19 cellular contexts compared by ENCODE assay signal in the genomic region with DNA sequence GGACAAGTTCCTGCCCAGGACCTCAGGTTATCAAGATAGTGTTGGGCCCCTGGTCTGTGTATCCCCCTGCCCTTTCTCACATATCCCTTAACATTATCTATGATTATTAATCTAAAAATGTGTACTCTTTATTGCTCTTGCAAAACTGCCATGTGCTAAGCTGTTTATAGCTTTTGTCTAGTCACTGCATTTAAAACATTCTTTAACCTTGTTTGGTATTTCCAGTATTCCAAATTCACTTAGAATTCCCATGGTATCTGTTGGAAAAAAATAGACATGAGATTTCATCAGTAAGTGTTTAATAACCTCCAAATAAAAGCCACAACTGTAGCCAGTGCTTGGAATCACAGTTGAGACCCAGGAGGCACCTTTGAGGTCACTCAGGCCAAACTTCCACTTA. TPM values are rescaled to one million over a fixed set of nuclear protein-coding genes. Genes with fewer than 3 reads are reported as not detected.
DNase-seq lines count a peak whose midpoint lies in the region; ATAC-seq, FAIRE-seq and TF ChIP-seq lines count a peak whose summit lies in the region.
"Had no signal": no experiment of that assay in that cellular context is flagged by ENCODE, and none has a peak within 500 bp of the region (broad histone marks: within the 10 kb centered on the region; RNA-seq: fewer than 3 reads in every experiment).

No MANE protein-coding gene starts in this region.

- no peak overlapping the region for H3K4me3 Mint-ChIP-seq in astrocyte (ENCODE audit: unreplicated experiment)
- H3K4me3 Mint-ChIP-seq: activated CD4-positive, alpha-beta memory T cell treated with anti-CD3 and anti-CD28 coated beads for 36 hours; GM23338; neural crest cell had no signal

- H2BK120ac ChIP-seq in mesenchymal stem cell (ENCODE audit: low read depth, low read length) = no peak overlapping the region

- no peak overlapping the region for H3K27ac ChIP-seq in astrocyte (ENCODE audit: low read depth, low read length)
- peak overlapping the region; percentile 48 for H3K27ac ChIP-seq in mesenchymal stem cell (ENCODE audit: low read length, poor library complexity, severe bottlenecking)
- peak overlapping the region; percentile 63 for H3K27ac ChIP-seq in subcutaneous abdominal adipose tissue (ENCODE audit: low read depth, low read length)
- peak overlapping the region in 2 of 4 donors; percentile 34 to 59 for H3K27ac ChIP-seq in gastroesophageal sphincter
- H3K27ac ChIP-seq: gastrocnemius medialis, psoas muscle, WERI-Rb-1 had no signal

- peak overlapping the region; percentile 38 for H3K27ac Mint-ChIP-seq in astrocyte (ENCODE audit: unreplicated experiment)
- H3K27ac Mint-ChIP-seq: activated CD4-positive, alpha-beta memory T cell treated with anti-CD3 and anti-CD28 coated beads for 36 hours; GM23338 had no signal

- H3K36me3 Mint-ChIP-seq in astrocyte (ENCODE audit: low read depth, unreplicated experiment) = no peaks in the 10 kb centered on the region

- H3K79me1 ChIP-seq in mesenchymal stem cell (replicated peaks; ENCODE audit: low read length, poor library complexity, severe bottlenecking) = peaks cover 1% of the 10 kb centered on the region

- H3K14ac ChIP-seq in mesenchymal stem cell (ENCODE audit: low read length in 2 of 2) = no peak overlapping the region

- H2AFZ ChIP-seq in astrocyte (ENCODE audit: low read depth, low read length) (no peak overlapping the region), mesenchymal stem cell (ENCODE audit: low read depth, low read length) (no peak overlapping the region)
- H2AFZ ChIP-seq: GM23338 had no signal

- H3K9me3 ChIP-seq in astrocyte (ENCODE audit: insufficient read depth, low read depth, low read length) (no peaks in the 10 kb centered on the region), mesenchymal stem cell (ENCODE audit: control insufficient read depth, low read length) (no peaks in the 10 kb centered on the region), subcutaneous abdominal adipose tissue (ENCODE audit: control insufficient read depth in 5 of 5, low read length in 5 of 5) (peaks cover 0 to 3% (median 0%) of the 10 kb centered on the region in 5 donors), gastroesophageal sphincter (no peaks in the 10 kb centered on the region)
- H3K9me3 ChIP-seq: gastrocnemius medialis had no signal

- H3K4me3 ChIP-seq in astrocyte (ENCODE audit: insufficient read depth, low read depth, low read length) = no peak overlapping the region
- H3K4me3 ChIP-seq in mesenchymal stem cell (ENCODE audit: insufficient read depth in 1 of 2, low read depth in 1 of 2, low read length in 2 of 2) = no peak overlapping the region
- no peak overlapping the region for H3K4me3 ChIP-seq in subcutaneous abdominal adipose tissue (ENCODE audit: low read depth in 1 of 5, low read length in 5 of 5)
- no peak overlapping the region for H3K4me3 ChIP-seq in gastroesophageal sphincter
- H3K4me3 ChIP-seq: gastrocnemius medialis, GM23338, psoas muscle had no signal

- no peak overlapping the region for H2BK5ac ChIP-seq in mesenchymal stem cell (ENCODE audit: low read depth, low read length, poor library complexity, severe bottlenecking)

- peaks cover 6% of the 10 kb centered on the region for H3K9me3 Mint-ChIP-seq in astrocyte (ENCODE audit: unreplicated experiment)

- no peak overlapping the region for H3K18ac ChIP-seq in mesenchymal stem cell (ENCODE audit: low read depth in 1 of 2, low read length in 2 of 2)

- no peak for ATAC-seq in gastroesophageal sphincter
- ATAC-seq: GM23338 had no signal

- no peak overlapping the region for H4K8ac ChIP-seq in mesenchymal stem cell (ENCODE audit: low read length)

- H3K27me3 Mint-ChIP-seq in astrocyte (ENCODE audit: low read depth, unreplicated experiment) = no peaks in the 10 kb centered on the region
- H3K27me3 Mint-ChIP-seq: activated CD4-positive, alpha-beta memory T cell treated with anti-CD3 and anti-CD28 coated beads for 36 hours had no signal

- DNase-seq in EL = peak; percentile 56
- DNase-seq in astrocyte (ENCODE audit: low read depth) = peak; percentile 54
- no peak for DNase-seq in mesenchymal stem cell
- DNase-seq in HUDEP-2 (lab: John Stamatoyannopoulos, UW; ENCODE audit: unreplicated experiment in 76 of 76) = no peak
- no peak for DNase-seq in GM12891 (ENCODE audit: insufficient read length, low spot score)
- DNase-seq: activated CD4-positive, alpha-beta memory T cell treated with anti-CD3 and anti-CD28 coated beads for 36 hours; activated naive CD4-positive, alpha-beta T cell treated with Interleukin-2 at 50 U/mL for 16 hours; activated T-cell treated with anti-CD3 and anti-CD28 coated beads, Interleukin-2, amount 50 U/mL, for 1 hour; cortex of kidney; left cardiac atrium; NCI-H524 treated with DMSO at 0.1 percent for 48 hours; psoas muscle; stimulated activated CD8-positive, alpha-beta memory T cell treated with anti-CD3 and anti-CD28 coated beads, Interleukin-4, amount 100 ng/mL, for 48 hours; WERI-Rb-1 had no signal

- H2BK12ac ChIP-seq in mesenchymal stem cell (ENCODE audit: low read length in 2 of 2) = no peak overlapping the region

- no peak overlapping the region for H3K9ac ChIP-seq in astrocyte (ENCODE audit: low read length)
- H3K9ac ChIP-seq in mesenchymal stem cell (ENCODE audit: low read length) = peak overlapping the region; percentile 47
- H3K9ac ChIP-seq in subcutaneous abdominal adipose tissue (ENCODE audit: low read length in 5 of 5) = no peak overlapping the region

- H3K36me3 ChIP-seq in astrocyte (ENCODE audit: insufficient read depth, low read length) = no peaks in the 10 kb centered on the region
- H3K36me3 ChIP-seq in mesenchymal stem cell (ENCODE audit: control insufficient read depth in 1 of 2, insufficient read depth in 2 of 2, low read depth in 1 of 2, low read length in 2 of 2) = no peaks in the 10 kb centered on the region
- no peaks in the 10 kb centered on the region for H3K36me3 ChIP-seq in subcutaneous abdominal adipose tissue (ENCODE audit: control insufficient read depth in 5 of 5, insufficient read depth in 5 of 5, low read length in 5 of 5)
- H3K36me3 ChIP-seq in gastroesophageal sphincter = no peaks in the 10 kb centered on the region
- H3K36me3 ChIP-seq: gastrocnemius medialis, WERI-Rb-1 had no signal

- H3K4me1 ChIP-seq in astrocyte (ENCODE audit: insufficient read depth, low read length) (peaks cover 26% of the 10 kb centered on the region), mesenchymal stem cell (ENCODE audit: control insufficient read depth, insufficient read depth, low read depth, low read length) (peaks cover 6% of the 10 kb centered on the region), subcutaneous abdominal adipose tissue (ENCODE audit: control insufficient read depth in 5 of 5, insufficient read depth in 5 of 5, low read length in 5 of 5) (peaks cover 0 to 25% (median 10%) of the 10 kb centered on the region in 5 donors), gastroesophageal sphincter (peaks cover 8 to 43% (median 9%) of the 10 kb centered on the region in 3 donors)

- FAIRE-seq in astrocyte (lab: Jason Lieb, UNC) = peak; percentile 9
- FAIRE-seq in GM12891 (lab: Jason Lieb, UNC) = no peak

- no peak for TF ChIP-seq EP300 in gastroesophageal sphincter (IDR thresholded peaks at IDR 0.05)

- peaks cover 59% of the 10 kb centered on the region for H3K4me1 Mint-ChIP-seq in astrocyte (ENCODE audit: low read depth, unreplicated experiment)

- H3K4me2 ChIP-seq in astrocyte (ENCODE audit: low read length) (no peak overlapping the region), mesenchymal stem cell (ENCODE audit: low read length, poor library complexity, severe bottlenecking) (no peak overlapping the region)
- H3K4me2 ChIP-seq: GM23338 had no signal

- peak overlapping the region; percentile 86 for H2AK5ac ChIP-seq in mesenchymal stem cell (ENCODE audit: low read length, severe bottlenecking)

- no peaks in the 10 kb centered on the region for H3K79me2 ChIP-seq in astrocyte (ENCODE audit: insufficient read depth, low read length)

- no peak overlapping the region for H3K23ac ChIP-seq in mesenchymal stem cell (ENCODE audit: low read length in 2 of 2)

- TF ChIP-seq CTCF in astrocyte (IDR thresholded peaks at IDR 0.05; ENCODE audit: insufficient read depth, low read depth, low read length) = no peak
- no peak for TF ChIP-seq CTCF in gastroesophageal sphincter (IDR thresholded peaks at IDR 0.05)

- no peak overlapping the region for H2BK15ac ChIP-seq in mesenchymal stem cell (ENCODE audit: low read depth, poor library complexity, severe bottlenecking)

- H3K27me3 ChIP-seq in astrocyte (ENCODE audit: insufficient read depth, low read length) = no peaks in the 10 kb centered on the region
- no peaks in the 10 kb centered on the region for H3K27me3 ChIP-seq in mesenchymal stem cell (ENCODE audit: control insufficient read depth in 1 of 2, insufficient read depth in 1 of 2, low read length in 2 of 2)
- no peaks in the 10 kb centered on the region for H3K27me3 ChIP-seq in subcutaneous abdominal adipose tissue (ENCODE audit: control insufficient read depth in 5 of 5, insufficient read depth in 4 of 5, low read length in 5 of 5)
- H3K27me3 ChIP-seq in gastroesophageal sphincter = no peaks in the 10 kb centered on the region
- H3K27me3 ChIP-seq: gastrocnemius medialis had no signal

- H4K91ac ChIP-seq in mesenchymal stem cell (ENCODE audit: low read length) = no peak overlapping the region

- no peaks in the 10 kb centered on the region for H4K20me1 ChIP-seq in astrocyte (ENCODE audit: insufficient read depth, low read length)

- H3K4ac ChIP-seq in mesenchymal stem cell (ENCODE audit: low read depth in 1 of 2, low read length in 2 of 2) = no peak overlapping the region

- TF ChIP-seq POLR2A in GM12891 (IDR thresholded peaks at IDR 0.05; ENCODE audit: low read depth, low read length) (no peak), gastroesophageal sphincter (IDR thresholded peaks at IDR 0.05) (no peak)

TF ChIP-seq in GM12891, 5 proteins besides CTCF, POLR2A, EP300 and RAD21:
- no peak for TF ChIP-seq POLR2AphosphoS5 (IDR thresholded peaks at IDR 0.05; ENCODE audit: low read depth, low read length)
- no peak for TF ChIP-seq SPI1 (IDR thresholded peaks at IDR 0.05; ENCODE audit: low read depth, low read length)
- no peak for TF ChIP-seq POU2F2 (IDR thresholded peaks at IDR 0.05; ENCODE audit: low read depth, low read length)
- no peak for TF ChIP-seq PAX5 (IDR thresholded peaks at IDR 0.05; ENCODE audit: insufficient read depth, low read length, severe bottlenecking)

RNA-seq across cellular contexts. Expression of a gene that starts 16.2 kb away (rescaled TPM):
- 189 and 194 TPM in 2 replicates for total RNA-seq in astrocyte
- 33.6 TPM for polyA plus RNA-seq in mesenchymal stem cell (2013, experiment 1 of 2)
- 34.7 TPM for polyA plus RNA-seq in mesenchymal stem cell (2013, experiment 2 of 2)
- 48.1 TPM for polyA plus RNA-seq in GM12891 (2012; ENCODE audit: low read depth, missing spikeins)
- total RNA-seq in gastroesophageal sphincter = 100 to 1,000 TPM in 3 of 4 donors, 10 to 100 TPM in 1; 85.4 to 219 (median 117) TPM

Comparison
In these comparisons a context has a peak if more than half of its experiments do, and no peak if none do; other contexts are left out.
1. DNase-seq: peak in EL (single experiment) and astrocyte (single experiment); none in mesenchymal stem cell (single experiment), HUDEP-2 (0 of 76) and GM12891 (single experiment).